8 cellular contexts compared by ENCODE assay signal in the genomic region with DNA sequence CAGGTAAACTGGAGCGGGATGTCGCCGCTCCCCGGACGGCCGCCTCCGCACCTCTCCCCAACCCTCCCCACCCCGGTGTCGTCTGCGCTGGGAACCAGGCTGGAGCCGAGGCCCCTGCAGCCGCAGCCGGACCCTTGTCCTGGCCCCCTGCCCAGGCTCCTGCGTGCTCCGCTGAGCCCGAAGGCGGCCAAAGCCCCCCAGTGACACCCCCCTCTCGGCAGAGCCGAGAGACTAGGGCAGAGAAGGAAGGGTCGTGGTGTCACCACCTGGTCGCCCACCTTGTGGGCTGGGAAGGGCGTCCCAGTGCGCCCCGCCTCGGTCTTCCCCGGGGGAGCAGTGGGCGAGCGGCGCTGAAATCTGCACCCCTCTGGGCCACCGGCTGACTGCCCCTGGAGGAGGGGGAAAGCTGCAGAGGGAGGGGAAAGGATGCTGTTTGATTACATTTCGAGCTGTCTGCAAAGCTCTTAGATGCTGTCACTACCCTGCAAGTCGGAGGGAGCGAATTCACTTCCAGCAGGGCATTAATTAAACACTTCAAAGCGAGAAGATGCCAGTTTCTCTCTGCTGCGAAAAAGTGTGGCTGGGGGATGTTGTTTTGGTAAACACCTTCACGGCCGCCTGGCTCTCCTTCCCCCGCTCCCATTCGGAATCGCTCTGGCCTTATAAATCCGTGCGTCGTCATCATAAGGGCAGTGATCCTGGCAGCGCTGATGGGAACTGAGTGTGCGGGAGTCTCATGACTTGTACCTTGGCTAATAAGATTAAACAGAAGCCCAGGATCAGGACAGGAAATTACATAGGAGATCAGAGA. TPM values are rescaled to one million over a fixed set of nuclear protein-coding genes. Genes with fewer than 3 reads are reported as not detected.
DNase-seq lines count a peak whose midpoint lies in the region; ATAC-seq and TF ChIP-seq lines count a peak whose summit lies in the region.

No MANE protein-coding gene starts in this region.

- H2AFZ ChIP-seq in osteoblast (ENCODE audit: low read length): peak overlapping the region; percentile 87

- H3K9me3 ChIP-seq in SJCRH30 (replicated peaks) (no peaks in the 10 kb centered on the region), osteoblast (ENCODE audit: low read depth, low read length) (no peaks in the 10 kb centered on the region)

- peaks cover 21% of the 10 kb centered on the region for H3K4me1 ChIP-seq in SJCRH30
- no peaks in the 10 kb centered on the region for H3K4me1 ChIP-seq in osteoblast (ENCODE audit: insufficient read depth, low read length)

- H4K20me1 ChIP-seq in osteoblast (ENCODE audit: insufficient read depth, low read length): no peaks in the 10 kb centered on the region

- no peaks in the 10 kb centered on the region for H3K79me2 ChIP-seq in osteoblast (ENCODE audit: insufficient read depth, low read length)

- H3K4me3 ChIP-seq in SJCRH30: peak overlapping the region; percentile 67
- H3K4me3 ChIP-seq in osteoblast (ENCODE audit: insufficient read depth, low read length): peak overlapping the region; percentile 79

- TF ChIP-seq CTCF in osteoblast (IDR thresholded peaks at IDR 0.05; ENCODE audit: extremely low read depth, low read depth, low read length): no peak

- H3K27me3 ChIP-seq in SJCRH30: no peaks in the 10 kb centered on the region
- H3K27me3 ChIP-seq in osteoblast (ENCODE audit: insufficient read depth, low read length): no peaks in the 10 kb centered on the region

- peak overlapping the region; percentile 14; the same call in 1 of the 2 replicates for H3K27ac ChIP-seq in SJCRH30
- no peak overlapping the region for H3K27ac ChIP-seq in osteoblast (ENCODE audit: low read depth, low read length)

- H3K36me3 ChIP-seq in SJCRH30 (no peaks in the 10 kb centered on the region), osteoblast (ENCODE audit: insufficient read depth, low read length) (no peaks in the 10 kb centered on the region)

- peak overlapping the region; percentile 94 for H3K4me2 ChIP-seq in osteoblast (ENCODE audit: insufficient read depth, low read length)

- DNase-seq in NCI-H510A treated with DMSO at 0.1 percent for 48 hours (lab: John Stamatoyannopoulos, UW) (peak; percentile 35), NCI-H510A (lab: John Stamatoyannopoulos, UW) (no peak), SJCRH30 (peak; percentile 31 to 42), globus pallidus (ENCODE audit: low spot score) (peak; percentile 39), osteoblast (ENCODE audit: insufficient read length, low spot score, missing footprints) (peak; percentile 83), erythroblast (lab: John Stamatoyannopoulos, UW) (no peak), HT-29 (ENCODE audit: low spot score) (no peak)

- no peak for ATAC-seq in HG03095 (IDR thresholded peaks at IDR 0.05; ENCODE audit: unreplicated experiment)

- no peak for TF ChIP-seq POLR2A in erythroblast (IDR thresholded peaks at IDR 0.05; ENCODE audit: low read length)

RNA-seq across cellular contexts. Expression of gene DYNC1I1, which starts 0.6 kb away (rescaled TPM):
- 7.9 and 11.9 TPM in 2 replicates for total RNA-seq in SJCRH30 (2014; rRNA removed; shearing (Covaris generic))
- total RNA-seq in osteoblast: 2.2 and 2.9 TPM in 2 replicates
- total RNA-seq in HT-29 (2014; rRNA removed; shearing (Covaris generic)): 0.13 and 0.31 TPM in 2 replicates

Comparison
In these comparisons a context has a peak if more than half of its experiments do, and no peak if none do; other contexts are left out.
1. DNase-seq: peak in NCI-H510A treated with DMSO at 0.1 percent for 48 hours (single experiment), SJCRH30 (2 of 2), globus pallidus (single experiment) and osteoblast (single experiment); none in NCI-H510A (single experiment), erythroblast (0 of 2) and HT-29 (single experiment).